Comparison of ENCODE assay signal across 8 cellular contexts in the genomic region with DNA sequence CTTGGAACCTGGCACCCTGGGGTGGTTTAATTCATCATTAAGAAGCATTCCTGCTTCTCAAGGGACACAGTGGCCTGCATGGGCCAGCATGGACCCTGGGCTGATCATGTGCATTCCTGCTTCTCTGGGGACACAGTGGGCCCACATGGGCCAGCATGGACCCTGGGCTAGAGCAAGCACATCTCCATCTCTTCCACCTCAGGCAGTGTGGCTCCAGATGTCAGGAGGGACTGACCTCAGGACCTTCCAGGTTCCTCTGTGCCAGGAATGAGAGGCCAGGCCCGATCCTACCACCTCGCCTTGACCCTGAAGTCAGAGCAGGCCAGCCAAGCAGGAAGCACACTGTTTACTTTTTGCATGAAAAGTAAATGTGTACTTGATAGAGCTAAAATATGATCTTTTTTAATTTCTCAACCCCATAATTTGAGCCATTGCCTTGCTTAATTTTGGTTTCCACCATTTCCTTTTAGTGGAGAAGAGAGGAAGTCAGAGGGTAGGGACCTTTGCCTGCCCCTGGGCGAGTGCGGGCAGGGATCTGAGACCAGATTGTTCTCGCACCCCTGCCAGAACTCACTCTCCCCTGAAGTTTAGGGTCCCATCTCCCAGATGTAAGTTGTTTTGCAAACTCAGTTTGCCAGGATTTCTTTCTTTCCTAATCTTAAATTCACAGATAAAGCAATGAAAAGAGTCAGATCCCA. TPM values are rescaled to one million over a fixed set of nuclear protein-coding genes. Genes with fewer than 3 reads are reported as not detected.
DNase-seq lines count a peak whose midpoint lies in the region; ATAC-seq, FAIRE-seq and TF ChIP-seq lines count a peak whose summit lies in the region.

No MANE protein-coding gene starts in this region.

- H3K14ac ChIP-seq in H1 (ENCODE audit: insufficient read length), result no peak overlapping the region

- no peaks in the 10 kb centered on the region for H3K9me3 ChIP-seq in RWPE2 (ENCODE audit: severe bottlenecking)
- H3K9me3 ChIP-seq in H1 (ENCODE audit: insufficient read depth in 2 of 2, low read depth in 1 of 2, low read length in 1 of 2), result no peaks in the 10 kb centered on the region
- no peaks in the 10 kb centered on the region for H3K9me3 ChIP-seq in prostate gland

- POLR2A ChIA-PET in H1 (lab: Charles Lee; ENCODE audit: partially characterized antibody), result interaction anchor here (1.4 to 1.6 kb wide), 3 partner anchors 176 to 280 kb away, joined by 4 to 6 read pairs (median 6); partner anchors contain the start of gene B4GALT5

- no peak overlapping the region for H2BK120ac ChIP-seq in H1 (replicated peaks; ENCODE audit: low read depth, low read length)

- H3K4me2 ChIP-seq in H1 (ENCODE audit: insufficient read depth in 1 of 2, low read depth in 2 of 2, low read length in 2 of 2), result no peak overlapping the region

- no peak for TF ChIP-seq EP300 in H1 (IDR thresholded peaks at IDR 0.05; ENCODE audit: borderline replicate concordance in 1 of 2, low read depth in 2 of 2, low read length in 2 of 2)

- no peak overlapping the region for H3K9ac ChIP-seq in H1 (replicated peaks in 1 of 4; ENCODE audit: extremely low read depth in 1 of 4, low read depth in 3 of 4, low read length in 3 of 4)

- no peak overlapping the region for H4K91ac ChIP-seq in H1 (replicated peaks; ENCODE audit: insufficient read length, low read length)

- intact Hi-C loops in prostate gland (cut with DNase I), result no loop called here

- H3K79me1 ChIP-seq in H1 (ENCODE audit: low read depth, low read length), result no peaks in the 10 kb centered on the region

- H2BK12ac ChIP-seq in H1 (ENCODE audit: low read depth, low read length), result peak overlapping the region; percentile 60; the same call in 1 of the 2 replicates

- no peak overlapping the region for H4K5ac ChIP-seq in H1 (ENCODE audit: insufficient read length, low read depth, low read length)

- H2AFZ ChIP-seq in H1 (ENCODE audit: low read length), result no peak overlapping the region

- no peak for FAIRE-seq in H1 (lab: Jason Lieb, UNC)

- H4K20me1 ChIP-seq in H1 (replicated peaks in 1 of 2; ENCODE audit: control insufficient read depth in 1 of 2, insufficient read depth in 2 of 2, low read length in 2 of 2), result peaks cover 3 to 4% of the 10 kb centered on the region in 2 experiments

- no peak for TF ChIP-seq POLR2A in H1 (IDR thresholded peaks at IDR 0.05; ENCODE audit: control extremely low read depth in 1 of 2, low read depth in 2 of 2, low read length in 2 of 2)
- no peak for TF ChIP-seq POLR2A in prostate gland (IDR thresholded peaks at IDR 0.05)

- H2BK20ac ChIP-seq in H1 (ENCODE audit: low read length), result no peak overlapping the region

- H3K4me3 ChIP-seq in RWPE2 (ENCODE audit: severe bottlenecking) (no peak overlapping the region), H1 (ENCODE audit: extremely low read depth in 1 of 4, insufficient read depth in 2 of 4, low read depth in 3 of 4, low read length in 4 of 4) (no peak overlapping the region), prostate gland (no peak overlapping the region)

- no peak overlapping the region for H3K23ac ChIP-seq in H1 (ENCODE audit: insufficient read length)

- H3K4me1 ChIP-seq in RWPE2 (ENCODE audit: insufficient read depth, poor library complexity, severe bottlenecking) (no peaks in the 10 kb centered on the region), H1 (replicated peaks in 1 of 4; ENCODE audit: control insufficient read depth in 3 of 4, insufficient read depth in 4 of 4, low read length in 3 of 4) (peaks cover 0 to 19% (median 11%) of the 10 kb centered on the region in 4 experiments; a peak in 5 of 7 replicates), prostate gland (replicated peaks) (peaks cover 16% of the 10 kb centered on the region)

- H2BK5ac ChIP-seq in H1 (ENCODE audit: low read depth, low read length), result peak overlapping the region; percentile 80; the same call in 1 of the 2 replicates

- TF ChIP-seq CTCF in RWPE2 (IDR thresholded peaks at IDR 0.05; ENCODE audit: poor library complexity, severe bottlenecking) (no peak), H1 (IDR thresholded peaks at IDR 0.05; ENCODE audit: control extremely low read depth in 1 of 3, insufficient read depth in 1 of 3, low read depth in 1 of 3, low read length in 3 of 3) (no peak), prostate gland (IDR thresholded peaks at IDR 0.05) (no peak)

- no peaks in the 10 kb centered on the region for H3K23me2 ChIP-seq in H1 (ENCODE audit: low read depth, low read length)

- peak; percentile 46 for DNase-seq in GF-D8 (lab: John Stamatoyannopoulos, UW)
- peak; percentile 67 for DNase-seq in RWPE2 (ENCODE audit: low spot score)
- DNase-seq in H1 (ENCODE audit: low read depth in 1 of 2, low spot score in 2 of 2), result no peak
- DNase-seq in prostate gland (ENCODE audit: low spot score), result no peak
- no peak for DNase-seq in NCI-H1092 treated with DMSO at 0.1 percent for 48 hours (lab: John Stamatoyannopoulos, UW)
- DNase-seq in NCI-H1436 (lab: John Stamatoyannopoulos, UW), result no peak
- DNase-seq in activated effector memory CD4-positive, alpha-beta T cell treated with anti-CD3 and anti-CD28 coated beads, Interleukin-2, amount 50 U/mL, for 16 hours, result no peak

- ATAC-seq in RWPE2 (ENCODE audit: low read depth), result no peak
- ATAC-seq in GM21528 (IDR thresholded peaks at IDR 0.05; ENCODE audit: low FRiP score, unreplicated experiment), result no peak

- peak overlapping the region; percentile 97 for H2BK15ac ChIP-seq in H1 (ENCODE audit: low read length)

- H3K27ac ChIP-seq in RWPE2 (ENCODE audit: poor library complexity, severe bottlenecking) (no peak overlapping the region), H1 (ENCODE audit: low read depth, low read length) (no peak overlapping the region), prostate gland (peak overlapping the region; percentile 3 to 88)

- 94% methylated on average over 5 of the region's 5 CpGs; no CpG with 5 or more reads in 1 of the 2 experiments for WGBS in H1 (ENCODE audit: extremely low coverage in 1 of 2, insufficient coverage in 1 of 2, insufficient read length in 1 of 2, insufficient replicate concordance in 2 of 2, low coverage in 1 of 2, low lambda C conversion rate in 2 of 2, missing lambda C conversion rate in 1 of 2), 2 experiments
- whole genome bisulfite sequencing in prostate gland, result 65% methylated on average over 5 of the region's 5 CpGs

- CTCF ChIA-PET in H1 (lab: Charles Lee; ENCODE audit: partially characterized antibody), result interaction anchor here (0.6 to 12.8 kb wide), 41 partner anchors 9 to 364 kb away, joined by 3 to 199 read pairs (median 4); partner anchors contain the start of gene SPATA2

- H3K79me2 ChIP-seq in H1 (ENCODE audit: control insufficient read depth in 1 of 2, insufficient read depth in 2 of 2, low read length in 2 of 2), result no peaks in the 10 kb centered on the region

- no peak for TF ChIP-seq RAD21 in H1 (IDR thresholded peaks at IDR 0.05 in 1 of 2, conservative IDR thresholded peaks at IDR 0.05 in 1 of 2; ENCODE audit: low read depth in 2 of 2, low read length in 2 of 2)

- no peak overlapping the region for H4K8ac ChIP-seq in H1 (ENCODE audit: extremely low read depth, insufficient read depth, low read length)

- peaks cover 12% of the 10 kb centered on the region; the same call in 1 of the 2 replicates for H3K36me3 ChIP-seq in RWPE2 (ENCODE audit: low read depth)
- H3K36me3 ChIP-seq in H1 (ENCODE audit: control insufficient read depth in 2 of 4, insufficient read depth in 4 of 4, low read length in 3 of 4), result peaks cover 0 to 3% (median 0%) of the 10 kb centered on the region in 4 experiments; a peak in 1 of 8 replicates
- no peaks in the 10 kb centered on the region for H3K36me3 ChIP-seq in prostate gland

- no peak overlapping the region for H3K56ac ChIP-seq in H1 (replicated peaks; ENCODE audit: insufficient read length, low read depth, low read length)

- H3K27me3 ChIP-seq in RWPE2 (ENCODE audit: insufficient read depth, poor library complexity, severe bottlenecking) (no peaks in the 10 kb centered on the region), H1 (replicated peaks in 1 of 4; ENCODE audit: control insufficient read depth in 3 of 4, extremely low read depth in 1 of 4, insufficient read depth in 3 of 4, low read length in 3 of 4) (no peaks in the 10 kb centered on the region), prostate gland (replicated peaks; ENCODE audit: insufficient read depth) (no peaks in the 10 kb centered on the region)

- no peak overlapping the region for H3K4ac ChIP-seq in H1 (replicated peaks; ENCODE audit: insufficient read length, low read depth, low read length)

- H3K18ac ChIP-seq in H1 (ENCODE audit: extremely low read depth, low read length), result no peak overlapping the region; the same call in 1 of the 2 replicates

- H2AK5ac ChIP-seq in H1 (ENCODE audit: low read depth, low read length), result peak overlapping the region; percentile 88; the same call in 1 of the 2 replicates

TF ChIP-seq in H1, 55 proteins besides CTCF, POLR2A, EP300 and RAD21:
- no peak for TF ChIP-seq SAP30 (IDR thresholded peaks at IDR 0.05; ENCODE audit: insufficient read depth, insufficient replicate concordance, low read length)
- no peak for TF ChIP-seq KDM1A (IDR thresholded peaks at IDR 0.05; ENCODE audit: borderline replicate concordance, low read length)
- no peak for TF ChIP-seq RNF2 (IDR thresholded peaks at IDR 0.05; ENCODE audit: borderline replicate concordance, low read depth, low read length, missing control alignments, poor library complexity, severe bottlenecking)

RNA-seq across cellular contexts. Expression of gene SPATA2, which starts 25.9 kb away (rescaled TPM):
- total RNA-seq in H1 (2021; fragmentation: NEBNext Ultra II Directional; extraction: Animal tissue kit (Norgen Biotek cat#: 25700)), result 11.9 and 13.0 TPM in 2 replicates
- 11.0 and 15.4 TPM in 2 replicates for polyA plus RNA-seq in H1 (2011; rRNA removed)
- 6.4 TPM for polyA plus RNA-seq in H1 (2011; cell fraction: cytosol; rRNA removed)
- 7.7 TPM for polyA plus RNA-seq in H1 (2011; cell fraction: nucleus; rRNA removed)
- 10.4 to 11.7 TPM (median 11.1 TPM) in 4 replicates for polyA plus RNA-seq in H1 (2012, experiment 1 of 2)
- 12.2 TPM for polyA plus RNA-seq in H1 (2012, experiment 2 of 2)
- 10.6 TPM for polyA plus RNA-seq in H1 (2013, experiment 1 of 2)
- polyA plus RNA-seq in H1 (2013, experiment 2 of 2), result 10.6 TPM
- 6.1 and 8.1 TPM in 2 replicates for polyA minus RNA-seq in H1 (2011; rRNA and poly(A)+ RNA removed)
- 6.4 TPM for polyA minus RNA-seq in H1 (2011; cell fraction: cytosol; rRNA and poly(A)+ RNA removed)
- 6.7 TPM for polyA minus RNA-seq in H1 (2011; cell fraction: nucleus; rRNA and poly(A)+ RNA removed)
- 10 to 100 TPM in 1 of 2 donors, 1 to 10 TPM in 1; 9.2 to 15.2 TPM for total RNA-seq in prostate gland

RNA-seq across cellular contexts. Expression of gene RNF114, which starts 46.8 kb away (rescaled TPM):
- total RNA-seq in H1 (2021; fragmentation: NEBNext Ultra II Directional; extraction: Animal tissue kit (Norgen Biotek cat#: 25700)), result 81.7 and 82.0 TPM in 2 replicates
- 89.9 and 158 TPM in 2 replicates for polyA plus RNA-seq in H1 (2011; rRNA removed)
- polyA plus RNA-seq in H1 (2011; cell fraction: cytosol; rRNA removed), result 160 TPM
- 99.9 TPM for polyA plus RNA-seq in H1 (2011; cell fraction: nucleus; rRNA removed)
- polyA plus RNA-seq in H1 (2012, experiment 1 of 2), result 66.8 to 91.7 TPM (median 75.1 TPM) in 4 replicates
- 39.6 TPM for polyA plus RNA-seq in H1 (2012, experiment 2 of 2)
- 51.2 TPM for polyA plus RNA-seq in H1 (2013, experiment 1 of 2)
- 51.8 TPM for polyA plus RNA-seq in H1 (2013, experiment 2 of 2)
- polyA minus RNA-seq in H1 (2011; rRNA and poly(A)+ RNA removed), result 62.2 and 63.1 TPM in 2 replicates
- polyA minus RNA-seq in H1 (2011; cell fraction: cytosol; rRNA and poly(A)+ RNA removed), result 69.6 TPM
- 40.6 TPM for polyA minus RNA-seq in H1 (2011; cell fraction: nucleus; rRNA and poly(A)+ RNA removed)
- 100 to 1,000 TPM; 166 to 239 TPM for total RNA-seq in prostate gland

Comparison
In these comparisons a context has a peak if more than half of its experiments do, and no peak if none do; other contexts are left out.
1. DNase-seq: peak in GF-D8 (single experiment) and RWPE2 (single experiment); none in H1 (0 of 2), prostate gland (single experiment), NCI-H1092 treated with DMSO at 0.1 percent for 48 hours (single experiment), NCI-H1436 (single experiment) and activated effector memory CD4-positive, alpha-beta T cell treated with anti-CD3 and anti-CD28 coated beads, Interleukin-2, amount 50 U/mL, for 16 hours (single experiment).
2. H3K27ac ChIP-seq: peak in prostate gland (2 of 2); none in RWPE2 (single experiment) and H1 (single experiment).